8 cellular contexts compared by ENCODE assay signal in the genomic region with DNA sequence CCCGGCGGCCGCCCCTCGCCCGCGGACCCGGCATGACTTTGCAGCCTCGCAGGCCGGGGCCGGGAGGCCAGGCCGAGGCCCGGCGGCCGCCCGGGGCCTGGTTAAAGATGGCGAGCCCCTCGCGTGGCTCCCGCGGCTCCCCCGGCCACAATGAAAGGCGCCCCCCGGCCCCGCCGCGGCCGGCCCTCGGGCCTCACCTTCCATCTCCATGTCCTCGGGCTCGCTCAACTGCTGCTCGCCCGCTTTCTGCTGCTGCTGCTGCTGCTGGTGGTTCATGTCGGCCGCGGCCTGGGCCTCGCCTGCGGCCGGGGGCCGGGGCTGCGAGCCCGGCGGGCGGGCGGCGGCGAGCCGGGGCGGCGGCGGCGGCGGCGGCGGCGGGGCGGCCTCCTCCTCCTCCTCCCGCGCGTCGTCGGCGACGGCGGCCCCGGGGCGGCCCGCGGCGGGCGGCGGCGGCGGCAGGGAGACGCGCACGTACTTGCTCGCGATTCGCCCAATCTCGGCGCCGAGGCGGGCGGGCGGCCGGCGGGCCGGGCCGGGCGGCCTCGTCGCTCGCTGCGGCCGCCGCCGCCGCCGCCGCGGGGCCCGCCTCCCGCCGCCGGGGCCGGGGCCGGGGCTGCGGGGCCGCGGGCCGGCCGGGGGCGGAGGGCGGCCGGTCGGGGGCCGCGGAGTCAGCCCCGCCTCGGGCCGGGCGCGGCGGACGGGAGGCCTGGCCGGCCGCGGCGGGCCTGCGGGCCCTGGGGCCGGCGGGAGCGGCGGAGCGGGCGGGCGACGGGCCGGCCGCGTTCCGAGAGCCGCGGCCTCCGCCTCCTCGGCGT. TPM values are rescaled to one million over a fixed set of nuclear protein-coding genes. Genes with fewer than 3 reads are reported as not detected.
DNase-seq lines count a peak whose midpoint lies in the region; ATAC-seq and TF ChIP-seq lines count a peak whose summit lies in the region.

No MANE protein-coding gene starts in this region.

- CTCF ChIA-PET in SK-N-SH (lab: Yijun Ruan, JAX): interaction anchor here (0.6 to 2.9 kb wide), 5 partner anchors 25 to 50 kb away, joined by 3 to 16 read pairs (median 5); no protein-coding TSS in a partner anchor

- peak; percentile 75 for DNase-seq in SK-N-SH
- DNase-seq in astrocyte of the cerebellum (ENCODE audit: low read depth): no peak
- DNase-seq in transverse colon: no peak
- no peak for DNase-seq in 8988T

- H3K4me3 ChIP-seq in SK-N-SH (ENCODE audit: low read depth in 2 of 2, low read length in 1 of 2): peak overlapping the region; percentile 69 to 88
- peak overlapping the region; percentile 89; the same call in 1 of the 2 replicates for H3K4me3 ChIP-seq in HUES48 (ENCODE audit: low read depth, low read length)
- peak overlapping the region; percentile 80 for H3K4me3 ChIP-seq in astrocyte of the cerebellum (ENCODE audit: low read depth, low read length)
- peak overlapping the region; percentile 62 to 95 (median 75) for H3K4me3 ChIP-seq in liver (ENCODE audit: low read depth in 1 of 3, low read length in 3 of 3)
- H3K4me3 ChIP-seq in transverse colon: peak overlapping the region; percentile 76 to 96 (median 87)

- H3K27me3 ChIP-seq in SK-N-SH (ENCODE audit: insufficient read depth) (no peaks in the 10 kb centered on the region), HUES48 (ENCODE audit: control insufficient read depth, insufficient read depth, low read length) (peaks cover 9% of the 10 kb centered on the region), liver (ENCODE audit: control insufficient read depth in 4 of 4, insufficient read depth in 4 of 4, low read length in 3 of 4) (no peaks in the 10 kb centered on the region), transverse colon (no peaks in the 10 kb centered on the region)

- TF ChIP-seq RAD21 in SK-N-SH (IDR thresholded peaks at IDR 0.05; ENCODE audit: low read length): no peak
- TF ChIP-seq RAD21 in liver (IDR thresholded peaks at IDR 0.05): no peak

- in situ Hi-C loops in astrocyte of the cerebellum (cut with HindIII; ENCODE audit: low sequenced_read_pairs) (loop anchor here (5.0 kb wide), 1 partner anchor 36 kb away; no protein-coding TSS in a partner anchor), transverse colon (cut with MboI; ENCODE audit: low pct_ligation_motif_present in 1 of 4, low pct_unique_long_range_greater_than_20kb in 1 of 4, low sequenced_read_pairs in 3 of 4) (no loop called here)

- H3K27ac ChIP-seq in SK-N-SH (ENCODE audit: low read depth in 2 of 2, low read length in 1 of 2): peak overlapping the region in 1 of 2 experiments; percentile 77; a peak in 2 of 4 replicates
- H3K27ac ChIP-seq in HUES48 (ENCODE audit: low read depth, low read length): peak overlapping the region; percentile 32
- peak overlapping the region; percentile 56 to 69 for H3K27ac ChIP-seq in liver (ENCODE audit: low read depth in 1 of 2, low read length in 2 of 2)
- peak overlapping the region; percentile 92 to 94 (median 93) for H3K27ac ChIP-seq in transverse colon

- POLR2A ChIA-PET in SK-N-SH (lab: Yijun Ruan, JAX): interaction anchor here (0.6 kb wide), 1 partner anchor 16 kb away, joined by 3 read pairs; no protein-coding TSS in a partner anchor

- no peak for ATAC-seq in SK-N-SH treated with all-trans-retinoic acid at 6 μM for 48 hours
- ATAC-seq in GM18873 (IDR thresholded peaks at IDR 0.05; ENCODE audit: low FRiP score, unreplicated experiment): no peak

- H3K79me2 ChIP-seq in SK-N-SH (ENCODE audit: insufficient read depth): peaks cover 48% of the 10 kb centered on the region

- H3K4me1 ChIP-seq in SK-N-SH (ENCODE audit: control insufficient read depth in 1 of 2, insufficient read depth in 2 of 2, low read depth in 1 of 2, low read length in 1 of 2): peaks cover 34 to 41% of the 10 kb centered on the region in 2 experiments
- H3K4me1 ChIP-seq in HUES48 (ENCODE audit: control insufficient read depth, insufficient read depth, low read length): peaks cover 57% of the 10 kb centered on the region
- peaks cover 9 to 42% (median 36%) of the 10 kb centered on the region in 4 donors for H3K4me1 ChIP-seq in liver (ENCODE audit: control insufficient read depth in 4 of 4, insufficient read depth in 4 of 4, low read length in 3 of 4)
- H3K4me1 ChIP-seq in transverse colon: peaks cover 34 to 62% (median 56%) of the 10 kb centered on the region in 4 donors

- no peak overlapping the region for H2AFZ ChIP-seq in SK-N-SH (ENCODE audit: low read depth)

- no peak for TF ChIP-seq EP300 in SK-N-SH (IDR thresholded peaks at IDR 0.05; ENCODE audit: borderline replicate concordance in 1 of 2, low read depth in 1 of 2, low read length in 1 of 2)
- no peak for TF ChIP-seq EP300 in transverse colon (IDR thresholded peaks at IDR 0.05; ENCODE audit: low read depth)

- no peak for TF ChIP-seq POLR2A in transverse colon (IDR thresholded peaks at IDR 0.05)

- H3K36me3 ChIP-seq in SK-N-SH (replicated peaks in 1 of 2; ENCODE audit: control insufficient read depth in 1 of 2, insufficient read depth in 2 of 2, low read length in 1 of 2): no peaks in the 10 kb centered on the region
- no peaks in the 10 kb centered on the region for H3K36me3 ChIP-seq in HUES48 (ENCODE audit: control insufficient read depth, insufficient read depth, low read length)
- no peaks in the 10 kb centered on the region for H3K36me3 ChIP-seq in liver (ENCODE audit: control insufficient read depth in 4 of 4, insufficient read depth in 3 of 4, low read depth in 1 of 4, low read length in 3 of 4)
- H3K36me3 ChIP-seq in transverse colon: no peaks in the 10 kb centered on the region

- no peak for TF ChIP-seq CTCF in SK-N-SH (IDR thresholded peaks at IDR 0.05)
- TF ChIP-seq CTCF in astrocyte of the cerebellum (IDR thresholded peaks at IDR 0.05; ENCODE audit: low read depth, low read length, missing control alignments): no peak
- TF ChIP-seq CTCF in liver (IDR thresholded peaks at IDR 0.05; ENCODE audit: low read depth, low read length, missing input control): no peak
- no peak for TF ChIP-seq CTCF in transverse colon (IDR thresholded peaks at IDR 0.05)

- WGBS in SK-N-SH (ENCODE audit: low lambda C conversion rate): under 1% methylated on average over 25 of the region's 147 CpGs
- WGBS in liver: under 1% methylated on average over 147 of the region's 147 CpGs
- 2% methylated on average over 24 of the region's 147 CpGs; no CpG with 5 or more reads in 1 of the 2 donors for WGBS in transverse colon (ENCODE audit: low coverage in 1 of 2), 2 donors

- peak overlapping the region; percentile 77 for H3K9ac ChIP-seq in SK-N-SH
- H3K9ac ChIP-seq in HUES48 (ENCODE audit: low read depth, low read length): peak overlapping the region; percentile 86
- H3K9ac ChIP-seq in liver (ENCODE audit: low read depth in 1 of 2, low read length in 2 of 2): peak overlapping the region in 1 of 2 donors; percentile 39

- peak overlapping the region; percentile 85 for H3K4me2 ChIP-seq in SK-N-SH

- intact Hi-C loops in transverse colon (cut with DNase I; ENCODE audit: low total_unique reads): no loop called here

- peaks cover 46% of the 10 kb centered on the region for H4K20me1 ChIP-seq in SK-N-SH (ENCODE audit: insufficient read depth)

- no peaks in the 10 kb centered on the region for H3K9me2 ChIP-seq in SK-N-SH

- H3K9me3 ChIP-seq in SK-N-SH (no peaks in the 10 kb centered on the region), HUES48 (ENCODE audit: control insufficient read depth, insufficient read depth, low read length) (no peaks in the 10 kb centered on the region), liver (ENCODE audit: control insufficient read depth in 4 of 4, low read length in 3 of 4) (no peaks in the 10 kb centered on the region), transverse colon (no peaks in the 10 kb centered on the region)

- peaks cover 15% of the 10 kb centered on the region for H3F3A ChIP-seq in SK-N-SH (replicated peaks; ENCODE audit: insufficient read depth)

TF ChIP-seq in SK-N-SH, 30 proteins besides CTCF, POLR2A, EP300 and RAD21 (continues in another document):
- TF ChIP-seq TCF12 (IDR thresholded peaks at IDR 0.05) (no peak), GABPA (IDR thresholded peaks at IDR 0.05; ENCODE audit: low read depth) (no peak), TAF1 (IDR thresholded peaks at IDR 0.05; ENCODE audit: borderline replicate concordance, low read depth, low read length) (no peak), JUND (IDR thresholded peaks at IDR 0.05) (no peak)
- TF ChIP-seq, protein P1, sequence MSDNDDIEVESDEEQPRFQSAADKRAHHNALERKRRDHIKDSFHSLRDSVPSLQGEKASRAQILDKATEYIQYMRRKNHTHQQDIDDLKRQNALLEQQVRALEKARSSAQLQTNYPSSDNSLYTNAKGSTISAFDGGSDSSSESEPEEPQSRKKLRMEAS (IDR thresholded peaks at IDR 0.05; ENCODE audit: low read depth): no peak

TF ChIP-seq in SK-N-SH treated with all-trans-retinoic acid at 6 μM for 48 hours, 23 proteins besides CTCF, POLR2A, EP300 and RAD21 (continues in another document):
- TF ChIP-seq CSDC2 (CRISPR knock-in tag; IDR thresholded peaks at IDR 0.05): no peak

TF ChIP-seq in liver, 16 proteins besides CTCF, POLR2A, EP300 and RAD21 (continues in another document):
- TF ChIP-seq REST (IDR thresholded peaks at IDR 0.05): no peak

RNA-seq across cellular contexts. Expression of gene USP7, which starts 0.5 kb away (rescaled TPM):
- 8.4 and 8.6 TPM in 2 replicates for polyA plus RNA-seq in SK-N-SH (2012; rRNA removed)
- 11.0 and 13.7 TPM in 2 replicates for polyA plus RNA-seq in SK-N-SH (2012; cell fraction: cytosol; rRNA removed)
- 24.5 and 33.7 TPM in 2 replicates for polyA plus RNA-seq in SK-N-SH (2012; cell fraction: nucleus; rRNA removed)
- 10 to 100 TPM; 56.3 to 85.6 TPM for total RNA-seq in liver
- 10 to 100 TPM; 13.7 to 19.1 TPM for polyA plus RNA-seq in liver
- 100 to 1,000 TPM in 3 of 4 donors, 10 to 100 TPM in 1; 72.9 to 419 (median 158) TPM for total RNA-seq in transverse colon
